In genomic region chr12:68462799-68463198, GRCh38 we compare ENCODE assay signal across 11 cellular contexts.
DNase-seq lines count a peak whose midpoint lies in the region; ATAC-seq and TF ChIP-seq lines count a peak whose summit lies in the region.
"Had no signal": no experiment of that assay in that cellular context is flagged by ENCODE, and none has a peak within 500 bp of the region (broad histone marks: within the 10 kb centered on the region; RNA-seq: fewer than 3 reads in every experiment).

No MANE protein-coding gene starts in this region.

- H3K4me1 Mint-ChIP-seq in CD4-positive, alpha-beta T cell (ENCODE audit: low read depth), result peaks cover 20% of the 10 kb centered on the region
- H3K4me1 Mint-ChIP-seq in HFFc6 (ENCODE audit: low read depth) (peaks cover under 1% of the 10 kb centered on the region), immature natural killer cell (peaks cover 52 to 60% of the 10 kb centered on the region in 2 donors)
- H3K4me1 Mint-ChIP-seq: CD14-positive monocyte had no signal

- H3K27me3 Mint-ChIP-seq in CD4-positive, alpha-beta T cell, result no peaks in the 10 kb centered on the region
- H3K27me3 Mint-ChIP-seq in HFFc6 (ENCODE audit: insufficient read depth) (peaks cover 1% of the 10 kb centered on the region), immature natural killer cell (ENCODE audit: low read depth in 3 of 3) (no peaks in the 10 kb centered on the region)

- no peaks in the 10 kb centered on the region for H3K27me3 ChIP-seq in CD4-positive, alpha-beta T cell (ENCODE audit: control insufficient read depth, insufficient read depth, low read length)

- intact Hi-C loops in CD4-positive, alpha-beta T cell (cut with DNase I, micrococcal nuclease), result loop anchor here in 1 of 2 experiments (10.0 kb wide), 1 partner anchor 98 kb away; no protein-coding TSS in a partner anchor

- TF ChIP-seq CTCF in CD4-positive, alpha-beta T cell (IDR thresholded peaks at IDR 0.05), result no peak
- TF ChIP-seq CTCF in HFFc6 (IDR thresholded peaks at IDR 0.05), result no peak

- H3K9me3 Mint-ChIP-seq in CD4-positive, alpha-beta T cell, result no peaks in the 10 kb centered on the region
- H3K9me3 Mint-ChIP-seq in HFFc6 (no peaks in the 10 kb centered on the region), immature natural killer cell (no peaks in the 10 kb centered on the region)
- H3K9me3 Mint-ChIP-seq: CD14-positive monocyte had no signal

- H3K27ac Mint-ChIP-seq in CD4-positive, alpha-beta T cell, result peak overlapping the region; percentile 79
- H3K27ac Mint-ChIP-seq in HFFc6 (no peak overlapping the region), immature natural killer cell (peak overlapping the region; percentile 95 to 99 (median 98))

- DNase-seq in CD4-positive, alpha-beta T cell, result no peak
- DNase-seq in HFFc6 (no peak), SK-MEL-5 (ENCODE audit: low read depth, low spot score) (peak; percentile 12), immature natural killer cell (peak; percentile 51 to 60 (median 57)), mesenteric fat pad (ENCODE audit: low spot score) (no peak), NCI-H2171 treated with DMSO at 0.1 percent for 48 hours (lab: John Stamatoyannopoulos, UW) (no peak), cerebellar nuclear complex (lab: John Stamatoyannopoulos, UW) (no peak), cerebellum (ENCODE audit: low spot score) (no peak)
- DNase-seq: retina had no signal

- peak overlapping the region; percentile 86 for H3K4me3 Mint-ChIP-seq in CD4-positive, alpha-beta T cell
- H3K4me3 Mint-ChIP-seq in HFFc6 (peak overlapping the region; percentile 61), immature natural killer cell (peak overlapping the region; percentile 86 to 96 (median 88))
- H3K4me3 Mint-ChIP-seq: CD14-positive monocyte had no signal

- H3K9me3 ChIP-seq in CD4-positive, alpha-beta T cell (ENCODE audit: control insufficient read depth, low read length), result no peaks in the 10 kb centered on the region

- POLR2A ChIA-PET in CD4-positive, alpha-beta T cell (lab: Charles Lee), result interaction anchor here (0.6 to 1.4 kb wide), 9 partner anchors 11 to 303 kb away, joined by 3 to 7 read pairs (median 4); partner anchors contain the start of gene RAP1B

- H3K27ac ChIP-seq in CD4-positive, alpha-beta T cell (ENCODE audit: low read depth, low read length), result no peak overlapping the region
- H3K27ac ChIP-seq: epithelial cell of prostate had no signal

- CTCF ChIA-PET in CD4-positive, alpha-beta T cell (lab: Charles Lee), result interaction anchor here (0.7 to 1.4 kb wide), 2 partner anchors 131 to 257 kb away, joined by 3 to 4 read pairs; partner anchors contain the start of gene MDM1

- peak; percentile 52 for ATAC-seq in CD4-positive, alpha-beta T cell (ENCODE audit: poor library complexity)

- in situ Hi-C loops in SK-MEL-5 (cut with HindIII; ENCODE audit: low pct_unique_long_range_greater_than_20kb, low sequenced_read_pairs), result no loop called here

- H3K36me3 Mint-ChIP-seq in CD4-positive, alpha-beta T cell (ENCODE audit: low read depth), result no peaks in the 10 kb centered on the region
- H3K36me3 Mint-ChIP-seq in HFFc6 (ENCODE audit: low read depth) (no peaks in the 10 kb centered on the region), immature natural killer cell (peaks cover 0 to 4% (median 4%) of the 10 kb centered on the region in 3 donors)
- H3K36me3 Mint-ChIP-seq: CD14-positive monocyte had no signal

Comparison
In these comparisons a context has a peak if more than half of its experiments do, and no peak if none do; other contexts are left out.
1. DNase-seq: peak in SK-MEL-5 (single experiment) and immature natural killer cell (3 of 3); none in CD4-positive, alpha-beta T cell (0 of 10), HFFc6 (single experiment), mesenteric fat pad (single experiment), NCI-H2171 treated with DMSO at 0.1 percent for 48 hours (single experiment), cerebellar nuclear complex (0 of 2) and cerebellum (single experiment).
2. Peak in every context shown above with its lines, with median percentiles within 50 percentile points of each other: H3K4me3 Mint-ChIP-seq.